Comparison of ENCODE assay signal across 10 cellular contexts in the genomic region with DNA sequence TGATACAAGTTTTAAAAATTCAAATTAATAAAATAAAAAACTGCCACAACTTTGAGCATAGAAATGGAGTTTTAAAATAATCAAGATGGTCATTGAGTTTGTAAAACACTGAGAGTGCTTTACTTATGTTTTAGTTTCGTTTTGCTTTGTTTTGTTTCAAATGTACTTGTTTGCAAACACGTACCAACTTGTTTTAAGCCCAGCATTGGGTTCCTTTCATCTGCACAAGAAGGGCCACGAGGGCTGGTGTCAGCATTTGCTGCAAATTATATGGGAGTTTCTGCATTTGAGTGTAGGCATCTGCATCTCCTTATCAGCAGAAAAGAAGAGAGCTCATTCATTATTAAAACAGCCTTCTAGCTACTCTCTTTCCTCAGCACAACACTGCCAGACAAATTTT.
A peak's percentile ranks its signal among the peaks of the same experiment; 100 is the strongest.
DNase-seq lines count a peak whose midpoint lies in the region; ATAC-seq and TF ChIP-seq lines count a peak whose summit lies in the region.
"Had no signal": no experiment of that assay in that cellular context is flagged by ENCODE, and none has a peak within 500 bp of the region (broad histone marks: within the 10 kb centered on the region; RNA-seq: fewer than 3 reads in every experiment).

No MANE protein-coding gene starts in this region.

- H3K36me3 Mint-ChIP-seq in activated T-helper 17 cell treated with anti-CD3 and anti-CD28 coated beads, Interleukin-2, amount 50 U/mL, for 72 hours (ENCODE audit: low read depth): no peaks in the 10 kb centered on the region
- H3K36me3 Mint-ChIP-seq in natural killer cell treated with Interleukin-12 subunit alpha and Interleukin-12 subunit beta and Interleukin-15 and Interleukin-18, amount 100 ng/mL, for 72 hours: no peaks in the 10 kb centered on the region

- peaks cover 3% of the 10 kb centered on the region for H3K4me1 ChIP-seq in psoas muscle
- H3K4me1 ChIP-seq: left ventricle myocardium inferior, uterus had no signal

- H3K9me3 ChIP-seq in psoas muscle: no peaks in the 10 kb centered on the region
- H3K9me3 ChIP-seq: left ventricle myocardium inferior, uterus had no signal

- no peaks in the 10 kb centered on the region for H3K9me3 Mint-ChIP-seq in activated T-helper 17 cell treated with anti-CD3 and anti-CD28 coated beads, Interleukin-2, amount 50 U/mL, for 72 hours
- no peaks in the 10 kb centered on the region for H3K9me3 Mint-ChIP-seq in natural killer cell treated with Interleukin-12 subunit alpha and Interleukin-12 subunit beta and Interleukin-15 and Interleukin-18, amount 100 ng/mL, for 72 hours

- H3K4me3 ChIP-seq in psoas muscle: no peak overlapping the region
- H3K4me3 ChIP-seq: hepatocyte, left ventricle myocardium inferior, uterus had no signal

- peak overlapping the region; percentile 63 for H3K27ac Mint-ChIP-seq in activated T-helper 17 cell treated with anti-CD3 and anti-CD28 coated beads, Interleukin-2, amount 50 U/mL, for 72 hours
- H3K27ac Mint-ChIP-seq in natural killer cell treated with Interleukin-12 subunit alpha and Interleukin-12 subunit beta and Interleukin-15 and Interleukin-18, amount 100 ng/mL, for 72 hours: no peak overlapping the region

- H3K27ac ChIP-seq in psoas muscle: no peak overlapping the region
- H3K27ac ChIP-seq: hepatocyte, left ventricle myocardium inferior, uterus had no signal

- 46 to 55% (median 50%) methylated on average over 3 of the region's 3 CpGs for WGBS in psoas muscle, 3 donors

- H3K27me3 Mint-ChIP-seq in activated T-helper 17 cell treated with anti-CD3 and anti-CD28 coated beads, Interleukin-2, amount 50 U/mL, for 72 hours: peaks cover 6% of the 10 kb centered on the region
- H3K27me3 Mint-ChIP-seq in natural killer cell treated with Interleukin-12 subunit alpha and Interleukin-12 subunit beta and Interleukin-15 and Interleukin-18, amount 100 ng/mL, for 72 hours: peaks cover 9 to 15% of the 10 kb centered on the region in 2 donors

- intact Hi-C loops in psoas muscle (cut with DNase I): no loop called here

- TF ChIP-seq CTCF in psoas muscle (IDR thresholded peaks at IDR 0.05): no peak

- peak; percentile 48 for ATAC-seq in HG02798 (IDR thresholded peaks at IDR 0.05; ENCODE audit: poor library complexity, unreplicated experiment)
- ATAC-seq in activated T-helper 17 cell treated with anti-CD3 and anti-CD28 coated beads, Interleukin-2, amount 50 U/mL, for 72 hours (replicated peaks): no peak
- no peak for ATAC-seq in natural killer cell treated with Interleukin-12 subunit alpha and Interleukin-12 subunit beta and Interleukin-15 and Interleukin-18, amount 100 ng/mL, for 72 hours
- ATAC-seq in psoas muscle: no peak
- ATAC-seq in GM18517 (IDR thresholded peaks at IDR 0.05; ENCODE audit: unreplicated experiment): no peak

- H3K4me1 Mint-ChIP-seq in activated T-helper 17 cell treated with anti-CD3 and anti-CD28 coated beads, Interleukin-2, amount 50 U/mL, for 72 hours: peaks cover 19% of the 10 kb centered on the region
- H3K4me1 Mint-ChIP-seq in natural killer cell treated with Interleukin-12 subunit alpha and Interleukin-12 subunit beta and Interleukin-15 and Interleukin-18, amount 100 ng/mL, for 72 hours (ENCODE audit: low read depth in 2 of 2): peaks cover 9 to 17% of the 10 kb centered on the region in 2 donors

- peak overlapping the region; percentile 38 for H3K4me3 Mint-ChIP-seq in activated T-helper 17 cell treated with anti-CD3 and anti-CD28 coated beads, Interleukin-2, amount 50 U/mL, for 72 hours
- peak overlapping the region; percentile 0 for H3K4me3 Mint-ChIP-seq in natural killer cell treated with Interleukin-12 subunit alpha and Interleukin-12 subunit beta and Interleukin-15 and Interleukin-18, amount 100 ng/mL, for 72 hours

- peak; percentile 4 for DNase-seq in ELR (ENCODE audit: low read depth)
- DNase-seq in natural killer cell treated with Interleukin-12 subunit alpha and Interleukin-12 subunit beta and Interleukin-15 and Interleukin-18, amount 100 ng/mL, for 72 hours (ENCODE audit: low spot score): no peak
- no peak for DNase-seq in psoas muscle
- DNase-seq in NCI-H1436 (lab: John Stamatoyannopoulos, UW): no peak
- DNase-seq: left ventricle myocardium inferior, uterus had no signal

- H3K27me3 ChIP-seq in psoas muscle (ENCODE audit: insufficient read depth in 3 of 3, low read length in 2 of 3): peaks cover 0 to 8% (median 0%) of the 10 kb centered on the region in 3 donors
- H3K27me3 ChIP-seq: hepatocyte, uterus had no signal

- H3K36me3 ChIP-seq in psoas muscle (ENCODE audit: insufficient read depth in 1 of 2, low read depth in 1 of 2): no peaks in the 10 kb centered on the region
- H3K36me3 ChIP-seq: left ventricle myocardium inferior, uterus had no signal
